In genomic region chr12:113318046-113318656, GRCh38 we compare ENCODE assay signal across 27 cellular contexts. TPM values are rescaled to one million over a fixed set of nuclear protein-coding genes. Genes with fewer than 3 reads are reported as not detected.
DNase-seq lines count a peak whose midpoint lies in the region; ATAC-seq, FAIRE-seq and TF ChIP-seq lines count a peak whose summit lies in the region.
"Had no signal": no experiment of that assay in that cellular context is flagged by ENCODE, and none has a peak within 500 bp of the region (broad histone marks: within the 10 kb centered on the region; RNA-seq: fewer than 3 reads in every experiment).

No MANE protein-coding gene starts in this region.

- 95% methylated on average over 4 of the region's 4 CpGs for WGBS in HepG2 (ENCODE audit: low lambda C conversion rate)
- WGBS in right lobe of liver (ENCODE audit: insufficient coverage, low coverage, low lambda C conversion rate, missing lambda C conversion rate): 92% methylated on average over 4 of the region's 4 CpGs
- WGBS in K562 (ENCODE audit: insufficient coverage, low coverage, missing lambda C conversion rate): 92% methylated on average over 4 of the region's 4 CpGs
- WGBS in adrenal gland, 4 donors: 87 to 91% (median 89%) methylated on average over 4 of the region's 4 CpGs

- H3K4me2 ChIP-seq in HepG2 (ENCODE audit: low read depth, low read length) (no peak overlapping the region), K562 (ENCODE audit: insufficient read depth, low read length) (no peak overlapping the region)

- no peak for TF ChIP-seq RAD21 in HepG2 (CRISPR knock-in tag; IDR thresholded peaks at IDR 0.05)
- TF ChIP-seq RAD21 in K562 (CRISPR knock-in tag; conservative IDR thresholded peaks at IDR 0.05 in 1 of 2, IDR thresholded peaks at IDR 0.05 in 1 of 2): no peak

- CTCF ChIA-PET in HepG2 (lab: Yijun Ruan, JAX; ENCODE audit: low intra/inter-chr PET ratio, low total read pairs): no interaction called here
- CTCF ChIA-PET in K562 (lab: Yijun Ruan, JAX; ENCODE audit: low intra/inter-chr PET ratio): no interaction called here

- FAIRE-seq in HepG2 (lab: Jason Lieb, UNC): peak; percentile 51
- peak; percentile 97 for FAIRE-seq in HTR-8/SVneo (lab: Jason Lieb, UNC)
- no peak for FAIRE-seq in K562 (lab: Jason Lieb, UNC)
- FAIRE-seq in urothelium cell line (lab: Jason Lieb, UNC): peak; percentile 97

- BruUV-seq in HepG2 (replicated peaks; lab: Mats Ljungman, UMichigan) (no TSS peak), K562 (replicated peaks; lab: Mats Ljungman, UMichigan) (no TSS peak)

- DNase-seq in HepG2 (ENCODE audit: low spot score) (no peak), right lobe of liver (no peak), HTR-8/SVneo (ENCODE audit: insufficient read length, low spot score) (no peak), K562 (ENCODE audit: extremely low read depth in 1 of 4, low spot score in 3 of 4) (no peak), urothelium cell line (ENCODE audit: low spot score) (no peak), adrenal gland (no peak), coronary artery (ENCODE audit: low spot score) (no peak)
- DNase-seq: 8988T, Caco-2, DMS 273 treated with DMSO at 0.1 percent for 48 hours, DMS79, EL, GDM1, KG1, MM.1S, NCI-H1417, NCI-H1694, NCI-H2029 treated with DMSO at 0.1 percent for 48 hours, NCI-H446 treated with DMSO at 0.1 percent for 48 hours, NCI-H526, NCI-H82, SHP77, T-cell had no signal

- H3K79me2 ChIP-seq in HepG2 (ENCODE audit: insufficient read depth, low read length) (no peaks in the 10 kb centered on the region), K562 (ENCODE audit: control insufficient read depth, insufficient read depth, low read length) (no peaks in the 10 kb centered on the region)

- peaks cover 5% of the 10 kb centered on the region for H3K9me1 ChIP-seq in K562 (ENCODE audit: control insufficient read depth, insufficient read depth, low read length)

- H3K4me3 ChIP-seq in HepG2 (replicated peaks in 1 of 3; ENCODE audit: insufficient read depth in 1 of 3, low read depth in 2 of 3, low read length in 3 of 3): no peak overlapping the region
- no peak overlapping the region for H3K4me3 ChIP-seq in right lobe of liver
- no peak overlapping the region for H3K4me3 ChIP-seq in K562
- no peak overlapping the region for H3K4me3 ChIP-seq in adrenal gland
- H3K4me3 ChIP-seq in coronary artery: no peak overlapping the region

- ATAC-seq in HepG2 (no peak), right lobe of liver (no peak), K562 (no peak), GM19023 (IDR thresholded peaks at IDR 0.05; ENCODE audit: unreplicated experiment) (no peak)
- ATAC-seq: HCT116, Panc1, T-cell had no signal

- POLR2A ChIA-PET in HepG2 (lab: Yijun Ruan, JAX): no interaction called here
- POLR2A ChIA-PET in K562 (lab: Yijun Ruan, JAX): no interaction called here

- H3K36me3 ChIP-seq in HepG2 (replicated peaks in 1 of 2; ENCODE audit: control insufficient read depth in 1 of 2, insufficient read depth in 2 of 2, low read length in 2 of 2) (peaks cover 5 to 7% of the 10 kb centered on the region in 2 experiments; a peak in 1 of 5 replicates), right lobe of liver (peaks cover 0 to 28% (median 6%) of the 10 kb centered on the region in 4 donors), K562 (ENCODE audit: control insufficient read depth, insufficient read depth, low read length) (peaks cover 79% of the 10 kb centered on the region), adrenal gland (replicated peaks in 1 of 2) (peaks cover 0 to 80% of the 10 kb centered on the region in 2 donors)

- H3K4me1 ChIP-seq in HepG2 (ENCODE audit: insufficient read depth, low read length) (no peaks in the 10 kb centered on the region), right lobe of liver (no peaks in the 10 kb centered on the region), K562 (replicated peaks in 1 of 2; ENCODE audit: control insufficient read depth in 2 of 2, insufficient read depth in 2 of 2, low read length in 2 of 2) (peaks cover 7 to 8% of the 10 kb centered on the region in 2 experiments), adrenal gland (replicated peaks in 1 of 2) (peaks cover 0 to 5% of the 10 kb centered on the region in 2 donors)
- H3K4me1 ChIP-seq: Caco-2 had no signal

- H2AFZ ChIP-seq in HepG2 (ENCODE audit: low read length) (no peak overlapping the region), K562 (ENCODE audit: low read depth, low read length) (no peak overlapping the region)

- H3K9ac ChIP-seq in HepG2 (ENCODE audit: insufficient read depth, low read depth, low read length) (no peak overlapping the region), K562 (ENCODE audit: insufficient read depth in 1 of 2, low read depth in 2 of 2, low read length in 2 of 2) (no peak overlapping the region)

- TF ChIP-seq POLR2A in HepG2 (IDR thresholded peaks at IDR 0.05; ENCODE audit: insufficient read depth in 1 of 2, low read depth in 2 of 2, low read length in 2 of 2) (no peak), right lobe of liver (IDR thresholded peaks at IDR 0.05) (no peak), K562 (conservative IDR thresholded peaks at IDR 0.05) (no peak), adrenal gland (IDR thresholded peaks at IDR 0.05) (no peak)

- H3K9me3 ChIP-seq in HepG2 (ENCODE audit: low read length) (no peaks in the 10 kb centered on the region), right lobe of liver (no peaks in the 10 kb centered on the region), K562 (replicated peaks; ENCODE audit: control insufficient read depth, insufficient read depth, low read depth, low read length) (no peaks in the 10 kb centered on the region), adrenal gland (replicated peaks in 1 of 3) (no peaks in the 10 kb centered on the region)
- H3K9me3 ChIP-seq: Caco-2 had no signal

- TF ChIP-seq EP300 in HepG2 (IDR thresholded peaks at IDR 0.05; ENCODE audit: low read depth in 2 of 2, low read length in 2 of 2): no peak
- no peak for TF ChIP-seq EP300 in HepG2 (CRISPR knock-in tag; IDR thresholded peaks at IDR 0.05; ENCODE audit: borderline replicate concordance)
- no peak for TF ChIP-seq EP300 in K562 (IDR thresholded peaks at IDR 0.05; ENCODE audit: low read length)

- H3K27me3 ChIP-seq in HepG2 (ENCODE audit: control insufficient read depth in 1 of 2, insufficient read depth in 2 of 2, low read length in 2 of 2) (no peaks in the 10 kb centered on the region), right lobe of liver (no peaks in the 10 kb centered on the region), K562 (ENCODE audit: control insufficient read depth in 2 of 2, insufficient read depth in 2 of 2, low read length in 2 of 2) (no peaks in the 10 kb centered on the region), adrenal gland (no peaks in the 10 kb centered on the region)

- in situ Hi-C loops in HepG2 (cut with HindIII; ENCODE audit: extremely low pct_ligation_motif_present, low pct_unique_long_range_greater_than_20kb): no loop called here
- in situ Hi-C loops in K562 (cut with MboI): loop anchor here (10.0 kb wide), 1 partner anchor 597 kb away; no protein-coding TSS in a partner anchor

- TF ChIP-seq CTCF in HepG2 (CRISPR knock-in tag; IDR thresholded peaks at IDR 0.05) (no peak), right lobe of liver (IDR thresholded peaks at IDR 0.05) (no peak), K562 (IDR thresholded peaks at IDR 0.05 in 2 of 3, conservative IDR thresholded peaks at IDR 0.05 in 1 of 3; ENCODE audit: insufficient read depth in 2 of 3, low read depth in 1 of 3, low read length in 3 of 3) (no peak), adrenal gland (IDR thresholded peaks at IDR 0.05) (no peak), coronary artery (IDR thresholded peaks at IDR 0.05) (no peak)

- intact Hi-C loops in HepG2 (cut with micrococcal nuclease; ENCODE audit: unreplicated experiment): no loop called here
- intact Hi-C loops in right lobe of liver (cut with DNase I): loop anchor here in 1 of 2 donors (10.0 kb wide), 1 partner anchor 117 kb away; no protein-coding TSS in a partner anchor
- intact Hi-C loops in K562 (cut with micrococcal nuclease): no loop called here
- intact Hi-C loops in adrenal gland (cut with DNase I): loop anchor here (5.0 to 10.0 kb wide), 2 partner anchors 49 to 107 kb away; partner anchors contain the start of gene SDSL (in 1 of the 2)

- H3K27ac ChIP-seq in HepG2 (ENCODE audit: extremely low read length, insufficient read depth, low read length) (no peak overlapping the region), right lobe of liver (no peak overlapping the region), K562 (ENCODE audit: extremely low read depth, low read depth, low read length) (no peak overlapping the region), adrenal gland (no peak overlapping the region), coronary artery (no peak overlapping the region)
- H3K27ac ChIP-seq: RWPE1 had no signal

- H4K20me1 ChIP-seq in HepG2 (ENCODE audit: insufficient read depth, low read length) (no peaks in the 10 kb centered on the region), K562 (replicated peaks; ENCODE audit: control insufficient read depth, insufficient read depth, low read length) (no peaks in the 10 kb centered on the region; the same call in 1 of the 2 replicates)

RNA-seq across cellular contexts. Expression of gene SLC8B1, which starts 16.8 kb away (rescaled TPM):
- 3.3 and 6.8 TPM in 2 replicates for total RNA-seq in HepG2 (2016; rRNA removed; fragmentation: Illumina TruSeq; extraction: Trizol)
- 1.4 and 1.8 TPM in 2 replicates for total RNA-seq in HepG2 (2016; cell fraction: cytosol; rRNA removed; fragmentation: Illumina TruSeq; extraction: Trizol; ENCODE audit: low read depth)
- total RNA-seq in HepG2 (2016; cell fraction: insoluble cytoplasmic fraction; rRNA removed; fragmentation: Illumina TruSeq; extraction: Trizol): 3.2 and 8.2 TPM in 2 replicates
- total RNA-seq in HepG2 (2016; cell fraction: membrane; rRNA removed; fragmentation: Illumina TruSeq; extraction: Trizol): 3.1 TPM in 2 replicates
- 8.8 and 10.7 TPM in 2 replicates for total RNA-seq in HepG2 (2016; cell fraction: nucleus; rRNA removed; fragmentation: Illumina TruSeq; extraction: Trizol)
- 8.0 and 10.8 TPM in 2 replicates for polyA plus RNA-seq in HepG2 (2011; rRNA removed)
- polyA plus RNA-seq in HepG2 (2011; cell fraction: cytosol; rRNA removed): 6.6 and 7.8 TPM in 2 replicates
- polyA plus RNA-seq in HepG2 (2011; cell fraction: nucleus; rRNA removed): 20.3 and 24.2 TPM in 2 replicates
- polyA plus RNA-seq in HepG2 (2012): 3.0 and 3.5 TPM in 2 replicates
- polyA plus RNA-seq in HepG2 (2016; cell fraction: cytosol; fragmentation: Illumina TruSeq; extraction: Trizol; ENCODE audit: low read depth): 0.63 and 0.74 TPM in 2 replicates
- 3.0 and 3.7 TPM in 2 replicates for polyA plus RNA-seq in HepG2 (2016; cell fraction: insoluble cytoplasmic fraction; fragmentation: Illumina TruSeq; extraction: Trizol; ENCODE audit: low read depth)
- polyA plus RNA-seq in HepG2 (2016; cell fraction: membrane; fragmentation: Illumina TruSeq; extraction: Trizol; ENCODE audit: low read depth): 1.5 and 2.2 TPM in 2 replicates
- polyA plus RNA-seq in HepG2 (2016; cell fraction: nucleus; fragmentation: Illumina TruSeq; extraction: Trizol; ENCODE audit: insufficient read depth, low read depth): 19.5 and 22.7 TPM in 2 replicates
- polyA minus RNA-seq in HepG2 (2011; rRNA and poly(A)+ RNA removed; ENCODE audit: low replicate concordance): 25.8 and 85.0 TPM in 2 replicates
- 5.1 and 6.3 TPM in 2 replicates for polyA minus RNA-seq in HepG2 (2011; cell fraction: cytosol; rRNA and poly(A)+ RNA removed)
- 6.6 and 7.5 TPM in 2 replicates for polyA minus RNA-seq in HepG2 (2011; cell fraction: nucleus; rRNA and poly(A)+ RNA removed)
- 10 to 100 TPM; 12.6 to 32.7 (median 21.5) TPM for total RNA-seq in right lobe of liver
- total RNA-seq in K562 (2011; cell fraction: chromatin; rRNA removed; ENCODE audit: low replicate concordance): 58.8 and 108 TPM in 2 replicates
- 66.5 and 71.5 TPM in 2 replicates for total RNA-seq in K562 (2011; cell fraction: nucleolus; rRNA removed)
- total RNA-seq in K562 (2011; cell fraction: nucleoplasm; rRNA removed): 58.5 and 61.2 TPM in 2 replicates
- total RNA-seq in K562 (2014; rRNA removed): 18.5 and 26.3 TPM in 2 replicates
- 12.6 and 18.1 TPM in 2 replicates for total RNA-seq in K562 (2014; rRNA removed; fragmentation: Illumina TruSeq; extraction: Trizol)
- total RNA-seq in K562 (2015; rRNA removed; fragmentation: Illumina TruSeq; extraction: Trizol): 21.0 and 21.2 TPM in 2 replicates
- total RNA-seq in K562 (2021): 31.8 and 34.1 TPM in 2 replicates
- 18.2 and 25.0 TPM in 2 replicates for polyA plus RNA-seq in K562 (2011; rRNA removed)
- polyA plus RNA-seq in K562 (2011; cell fraction: cytosol; rRNA removed): 35.8 and 50.0 TPM in 2 replicates
- 70.2 and 99.8 TPM in 2 replicates for polyA plus RNA-seq in K562 (2011; cell fraction: nucleus; rRNA removed)
- 20.5 and 24.5 TPM in 2 replicates for polyA plus RNA-seq in K562 (2012)
- 23.0 and 24.1 TPM in 2 replicates for polyA plus RNA-seq in K562 (2014; fragmentation: Illumina TruSeq; extraction: Trizol)
- under 1 TPM; 0.86 to 0.87 TPM for polyA plus RNA-seq in K562 (2014; fragmentation: Nextera tagmentation; extraction: Ambion mirVana)
- 25.2 and 26.5 TPM in 2 replicates for polyA plus RNA-seq in K562 (2014; rRNA removed)
- polyA minus RNA-seq in K562 (2011; rRNA and poly(A)+ RNA removed): 19.1 and 29.2 TPM in 2 replicates
- 18.6 and 20.4 TPM in 2 replicates for polyA minus RNA-seq in K562 (2011; cell fraction: cytosol; rRNA and poly(A)+ RNA removed)
- 27.6 and 36.0 TPM in 2 replicates for polyA minus RNA-seq in K562 (2011; cell fraction: nucleus; rRNA and poly(A)+ RNA removed)
- total RNA-seq in adrenal gland: 100 to 1,000 TPM; 125 to 286 (median 172) TPM
- polyA plus RNA-seq in adrenal gland: 100 to 1,000 TPM; 194 to 288 (median 216) TPM

RNA-seq across cellular contexts. Expression of gene PLBD2, which starts 40.2 kb away (rescaled TPM):
- total RNA-seq in HepG2 (2016; rRNA removed; fragmentation: Illumina TruSeq; extraction: Trizol) (5.5 and 8.5 TPM in 2 replicates), right lobe of liver (10 to 100 TPM; 18.4 to 34.1 (median 28.8) TPM), K562 (2014; rRNA removed) (7.2 and 9.1 TPM in 2 replicates), K562 (2014; rRNA removed; fragmentation: Illumina TruSeq; extraction: Trizol) (1.3 and 2.4 TPM in 2 replicates), K562 (2015; rRNA removed; fragmentation: Illumina TruSeq; extraction: Trizol) (4.1 and 4.4 TPM in 2 replicates), K562 (2021) (33.1 and 37.4 TPM in 2 replicates), adrenal gland (100 to 1,000 TPM; 243 to 416 (median 352) TPM)
- total RNA-seq in HepG2 (2016; cell fraction: cytosol; rRNA removed; fragmentation: Illumina TruSeq; extraction: Trizol; ENCODE audit: low read depth): 0.81 and 0.88 TPM in 2 replicates
- total RNA-seq in HepG2 (2016; cell fraction: insoluble cytoplasmic fraction; rRNA removed; fragmentation: Illumina TruSeq; extraction: Trizol): 7.0 and 7.8 TPM in 2 replicates
- 2.5 and 3.2 TPM in 2 replicates for total RNA-seq in HepG2 (2016; cell fraction: membrane; rRNA removed; fragmentation: Illumina TruSeq; extraction: Trizol)
- total RNA-seq in HepG2 (2016; cell fraction: nucleus; rRNA removed; fragmentation: Illumina TruSeq; extraction: Trizol): 15.0 and 17.9 TPM in 2 replicates
- polyA plus RNA-seq in HepG2 (2011; rRNA removed) (6.7 and 9.2 TPM in 2 replicates), K562 (2011; rRNA removed) (5.5 and 7.8 TPM in 2 replicates), K562 (2014; fragmentation: Illumina TruSeq; extraction: Trizol) (31.3 and 33.7 TPM in 2 replicates), K562 (2014; fragmentation: Nextera tagmentation; extraction: Ambion mirVana) (1 to 10 TPM; 5.0 to 6.0 TPM), K562 (2014; rRNA removed) (16.4 and 17.6 TPM in 2 replicates), adrenal gland (100 to 1,000 TPM; 128 to 467 (median 142) TPM)
- 8.0 and 9.7 TPM in 2 replicates for polyA plus RNA-seq in HepG2 (2011; cell fraction: cytosol; rRNA removed)
- 11.1 and 13.1 TPM in 2 replicates for polyA plus RNA-seq in HepG2 (2011; cell fraction: nucleus; rRNA removed)
- polyA plus RNA-seq in HepG2 (2012): 10.7 and 11.6 TPM in 2 replicates
- polyA plus RNA-seq in HepG2 (2016; cell fraction: cytosol; fragmentation: Illumina TruSeq; extraction: Trizol; ENCODE audit: low read depth): 1.7 and 1.8 TPM in 2 replicates
- 7.6 and 10.5 TPM in 2 replicates for polyA plus RNA-seq in HepG2 (2016; cell fraction: insoluble cytoplasmic fraction; fragmentation: Illumina TruSeq; extraction: Trizol; ENCODE audit: low read depth)
- 2.6 and 3.9 TPM in 2 replicates for polyA plus RNA-seq in HepG2 (2016; cell fraction: membrane; fragmentation: Illumina TruSeq; extraction: Trizol; ENCODE audit: low read depth)
- polyA plus RNA-seq in HepG2 (2016; cell fraction: nucleus; fragmentation: Illumina TruSeq; extraction: Trizol; ENCODE audit: insufficient read depth, low read depth): 33.1 and 37.0 TPM in 2 replicates
- 12.2 and 26.0 TPM in 2 replicates for polyA minus RNA-seq in HepG2 (2011; rRNA and poly(A)+ RNA removed; ENCODE audit: low replicate concordance)
- polyA minus RNA-seq in HepG2 (2011; cell fraction: cytosol; rRNA and poly(A)+ RNA removed): 14.8 and 15.8 TPM in 2 replicates
- 5.7 and 7.3 TPM in 2 replicates for polyA minus RNA-seq in HepG2 (2011; cell fraction: nucleus; rRNA and poly(A)+ RNA removed)
- 26.2 and 43.8 TPM in 2 replicates for total RNA-seq in K562 (2011; cell fraction: chromatin; rRNA removed; ENCODE audit: low replicate concordance)
- 42.6 and 46.5 TPM in 2 replicates for total RNA-seq in K562 (2011; cell fraction: nucleolus; rRNA removed)
- total RNA-seq in K562 (2011; cell fraction: nucleoplasm; rRNA removed): 41.1 and 61.7 TPM in 2 replicates
- 11.4 and 15.3 TPM in 2 replicates for polyA plus RNA-seq in K562 (2011; cell fraction: cytosol; rRNA removed)
- 8.5 and 11.2 TPM in 2 replicates for polyA plus RNA-seq in K562 (2011; cell fraction: nucleus; rRNA removed)
- polyA plus RNA-seq in K562 (2012): 18.7 and 28.0 TPM in 2 replicates
- 7.4 and 11.0 TPM in 2 replicates for polyA minus RNA-seq in K562 (2011; rRNA and poly(A)+ RNA removed)
- polyA minus RNA-seq in K562 (2011; cell fraction: cytosol; rRNA and poly(A)+ RNA removed): 21.5 and 26.5 TPM in 2 replicates
- polyA minus RNA-seq in K562 (2011; cell fraction: nucleus; rRNA and poly(A)+ RNA removed): 6.9 and 7.3 TPM in 2 replicates

Comparison
In these comparisons a context has a peak if more than half of its experiments do, and no peak if none do; other contexts are left out.
1. intact Hi-C loops: an anchor here in adrenal gland (5.0 to 10.0 kb wide); none called in HepG2 and K562.
2. Of the 241 proteins assayed by ChIP-seq in both HepG2 and K562: peak only in HepG2: none; only in K562: ARHGAP35, ARID2, HBP1, NFRKB and PHF20; in both: none; in neither: 232; mixed calls (peak in some experiments, not most) for 4.